8 cellular contexts compared by ENCODE assay signal in the genomic region with DNA sequence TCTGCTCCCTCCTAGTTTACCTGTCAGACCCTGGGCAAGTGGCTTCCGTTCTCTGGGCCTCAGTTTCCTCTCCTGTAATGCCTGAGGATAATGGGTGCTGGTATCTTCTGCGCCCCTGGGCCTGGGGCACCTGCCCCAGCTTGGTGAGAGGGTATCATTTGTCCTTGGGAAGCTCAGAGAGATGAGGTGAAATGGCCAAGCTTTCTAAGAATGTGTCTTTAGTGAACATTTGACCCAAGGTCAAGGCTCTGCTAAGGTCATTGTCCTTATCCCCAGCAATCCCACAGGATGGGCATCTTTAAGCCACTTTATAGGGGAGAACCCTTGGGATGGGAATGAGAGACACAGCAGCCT. TPM values are rescaled to one million over a fixed set of nuclear protein-coding genes. Genes with fewer than 3 reads are reported as not detected.
DNase-seq lines count a peak whose midpoint lies in the region; ATAC-seq and TF ChIP-seq lines count a peak whose summit lies in the region.

No MANE protein-coding gene starts in this region.

- peaks cover 16% of the 10 kb centered on the region for H3K36me3 Mint-ChIP-seq in central memory CD8-positive, alpha-beta T cell (ENCODE audit: insufficient read depth)
- no peaks in the 10 kb centered on the region for H3K36me3 Mint-ChIP-seq in natural killer cell treated with Interleukin-12 subunit alpha and Interleukin-12 subunit beta and Interleukin-15 and Interleukin-18, amount 100 ng/mL, for 72 hours

- ATAC-seq in Right ventricle myocardium superior (ENCODE audit: poor library complexity) (no peak), HG03457 (IDR thresholded peaks at IDR 0.05; ENCODE audit: unreplicated experiment) (no peak), HG03460 (IDR thresholded peaks at IDR 0.05; ENCODE audit: unreplicated experiment) (no peak), GM18519 (IDR thresholded peaks at IDR 0.05; ENCODE audit: low FRiP score, unreplicated experiment) (no peak)
- no peak for ATAC-seq in central memory CD8-positive, alpha-beta T cell (replicated peaks; ENCODE audit: extremely low read depth, poor library complexity, severe bottlenecking)
- ATAC-seq in natural killer cell treated with Interleukin-12 subunit alpha and Interleukin-12 subunit beta and Interleukin-15 and Interleukin-18, amount 100 ng/mL, for 72 hours = no peak

- no peaks in the 10 kb centered on the region for H3K36me3 ChIP-seq in left ventricle myocardium inferior

- no peak overlapping the region for H3K27ac Mint-ChIP-seq in central memory CD8-positive, alpha-beta T cell (ENCODE audit: low read depth)
- no peak overlapping the region for H3K27ac Mint-ChIP-seq in natural killer cell treated with Interleukin-12 subunit alpha and Interleukin-12 subunit beta and Interleukin-15 and Interleukin-18, amount 100 ng/mL, for 72 hours

- peaks cover 36% of the 10 kb centered on the region for H3K4me1 Mint-ChIP-seq in central memory CD8-positive, alpha-beta T cell
- peaks cover 28 to 44% of the 10 kb centered on the region in 2 donors for H3K4me1 Mint-ChIP-seq in natural killer cell treated with Interleukin-12 subunit alpha and Interleukin-12 subunit beta and Interleukin-15 and Interleukin-18, amount 100 ng/mL, for 72 hours (ENCODE audit: low read depth in 2 of 2)

- H3K27me3 ChIP-seq in left ventricle myocardium inferior (ENCODE audit: low read depth) = no peaks in the 10 kb centered on the region

- no peaks in the 10 kb centered on the region for H3K9me3 ChIP-seq in left ventricle myocardium inferior (replicated peaks)

- TF ChIP-seq CTCF in left ventricle myocardium inferior (IDR thresholded peaks at IDR 0.05; ENCODE audit: borderline replicate concordance) = no peak

- H3K27me3 Mint-ChIP-seq in central memory CD8-positive, alpha-beta T cell = no peaks in the 10 kb centered on the region
- peaks cover 9% of the 10 kb centered on the region in 2 donors for H3K27me3 Mint-ChIP-seq in natural killer cell treated with Interleukin-12 subunit alpha and Interleukin-12 subunit beta and Interleukin-15 and Interleukin-18, amount 100 ng/mL, for 72 hours

- no peaks in the 10 kb centered on the region for H3K9me3 Mint-ChIP-seq in central memory CD8-positive, alpha-beta T cell
- H3K9me3 Mint-ChIP-seq in natural killer cell treated with Interleukin-12 subunit alpha and Interleukin-12 subunit beta and Interleukin-15 and Interleukin-18, amount 100 ng/mL, for 72 hours = no peaks in the 10 kb centered on the region

- peak overlapping the region; percentile 89 for H3K4me3 ChIP-seq in left ventricle myocardium inferior

- intact Hi-C loops in left ventricle myocardium inferior (cut with micrococcal nuclease) = loop anchor here (10.0 kb wide), 1 partner anchor 60 kb away; no protein-coding TSS in a partner anchor
- intact Hi-C loops in Right ventricle myocardium superior (cut with DNase I) = loop anchor here (5.0 to 10.0 kb wide), 2 partner anchors 37 to 60 kb away; no protein-coding TSS in a partner anchor

- DNase-seq in left ventricle myocardium inferior (no peak), Right ventricle myocardium superior (no peak), occipital lobe (lab: John Stamatoyannopoulos, UW) (no peak)
- DNase-seq in central memory CD8-positive, alpha-beta T cell (ENCODE audit: low spot score in 2 of 2) = no peak
- DNase-seq in natural killer cell treated with Interleukin-12 subunit alpha and Interleukin-12 subunit beta and Interleukin-15 and Interleukin-18, amount 100 ng/mL, for 72 hours (ENCODE audit: low spot score) = no peak

- peak overlapping the region; percentile 72 for H3K4me3 Mint-ChIP-seq in central memory CD8-positive, alpha-beta T cell
- peak overlapping the region; percentile 62 for H3K4me3 Mint-ChIP-seq in natural killer cell treated with Interleukin-12 subunit alpha and Interleukin-12 subunit beta and Interleukin-15 and Interleukin-18, amount 100 ng/mL, for 72 hours

- peak overlapping the region; percentile 97 for H3K27ac ChIP-seq in left ventricle myocardium inferior (replicated peaks)

- peaks cover 94% of the 10 kb centered on the region for H3K4me1 ChIP-seq in left ventricle myocardium inferior

RNA-seq across cellular contexts. Expression of a gene that starts 1.3 kb away (rescaled TPM):
- total RNA-seq in left ventricle myocardium inferior = 145 TPM
- total RNA-seq in Right ventricle myocardium superior = 153 TPM
- total RNA-seq in natural killer cell treated with Interleukin-12 subunit alpha and Interleukin-12 subunit beta and Interleukin-15 and Interleukin-18, amount 100 ng/mL, for 72 hours = 10 to 100 TPM; 21.4 to 41.7 TPM
- 6.6 TPM for total RNA-seq in occipital lobe
